2 cellular contexts compared by ENCODE assay signal in genomic region chr16:22027633-22028032, GRCh38.
TF ChIP-seq lines count a peak whose summit lies in the region.

No MANE protein-coding gene starts in this region.

TF ChIP-seq in IMR-90, 13 proteins besides CTCF, POLR2A, EP300 and RAD21:
- TF ChIP-seq MXI1 (IDR thresholded peaks at IDR 0.05; ENCODE audit: borderline replicate concordance, low read depth, low read length) = no peak
- TF ChIP-seq, protein P1, sequence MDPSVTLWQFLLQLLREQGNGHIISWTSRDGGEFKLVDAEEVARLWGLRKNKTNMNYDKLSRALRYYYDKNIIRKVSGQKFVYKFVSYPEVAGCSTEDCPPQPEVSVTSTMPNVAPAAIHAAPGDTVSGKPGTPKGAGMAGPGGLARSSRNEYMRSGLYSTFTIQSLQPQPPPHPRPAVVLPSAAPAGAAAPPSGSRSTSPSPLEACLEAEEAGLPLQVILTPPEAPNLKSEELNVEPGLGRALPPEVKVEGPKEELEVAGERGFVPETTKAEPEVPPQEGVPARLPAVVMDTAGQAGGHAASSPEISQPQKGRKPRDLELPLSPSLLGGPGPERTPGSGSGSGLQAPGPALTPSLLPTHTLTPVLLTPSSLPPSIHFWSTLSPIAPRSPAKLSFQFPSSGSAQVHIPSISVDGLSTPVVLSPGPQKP (IDR thresholded peaks at IDR 0.05; ENCODE audit: borderline replicate concordance, low read depth, low read length) = no peak
TF ChIP-seq in IMR-90: peak in this region for 0.

TF ChIP-seq in GM12878, 131 proteins besides CTCF, POLR2A, EP300 and RAD21:
- TF ChIP-seq SREBF2 (IDR thresholded peaks at IDR 0.05; ENCODE audit: low read length) (no peak), IKZF1 (conservative IDR thresholded peaks at IDR 0.05) (peak; percentile 39; the same call in 1 of the 2 replicates), MEF2B (IDR thresholded peaks at IDR 0.05; ENCODE audit: partially characterized antibody, poor library complexity, severe bottlenecking) (peak; percentile 43), MEF2A (IDR thresholded peaks at IDR 0.05; ENCODE audit: insufficient read depth, low read depth, low read length) (0 out of 2 replicates have a peak, but pooled peaks have one; percentile 34), CBX5 (IDR thresholded peaks at IDR 0.05; ENCODE audit: low read depth) (no peak), RUNX3 (IDR thresholded peaks at IDR 0.05; ENCODE audit: low read length) (peak; percentile 43), ETV6 (conservative IDR thresholded peaks at IDR 0.05 in 1 of 2, IDR thresholded peaks at IDR 0.05 in 1 of 2; ENCODE audit: borderline replicate concordance in 1 of 2, low read depth in 1 of 2) (peak in 1 of 2 experiments; percentile 24; a peak in 1 of 4 replicates), IKZF2 (IDR thresholded peaks at IDR 0.05) (peak; percentile 24 to 50; a peak in 2 of 4 replicates), PAX5 (IDR thresholded peaks at IDR 0.05; ENCODE audit: borderline replicate concordance, low read depth, low read length) (no peak), NFIC (IDR thresholded peaks at IDR 0.05; ENCODE audit: low read depth, low read length) (peak; percentile 35; the same call in 1 of the 2 replicates), SPI1 (IDR thresholded peaks at IDR 0.05; ENCODE audit: borderline replicate concordance, insufficient read depth, low read depth, low read length) (peak; percentile 37; the same call in 1 of the 2 replicates), CHD4 (IDR thresholded peaks at IDR 0.05) (no peak), TARDBP (IDR thresholded peaks at IDR 0.05; ENCODE audit: borderline replicate concordance) (no peak), EED (IDR thresholded peaks at IDR 0.05; ENCODE audit: low read depth) (peak; percentile 51; the same call in 1 of the 2 replicates), PKNOX1 (IDR thresholded peaks at IDR 0.05) (no peak)
- TF ChIP-seq, protein P2, sequence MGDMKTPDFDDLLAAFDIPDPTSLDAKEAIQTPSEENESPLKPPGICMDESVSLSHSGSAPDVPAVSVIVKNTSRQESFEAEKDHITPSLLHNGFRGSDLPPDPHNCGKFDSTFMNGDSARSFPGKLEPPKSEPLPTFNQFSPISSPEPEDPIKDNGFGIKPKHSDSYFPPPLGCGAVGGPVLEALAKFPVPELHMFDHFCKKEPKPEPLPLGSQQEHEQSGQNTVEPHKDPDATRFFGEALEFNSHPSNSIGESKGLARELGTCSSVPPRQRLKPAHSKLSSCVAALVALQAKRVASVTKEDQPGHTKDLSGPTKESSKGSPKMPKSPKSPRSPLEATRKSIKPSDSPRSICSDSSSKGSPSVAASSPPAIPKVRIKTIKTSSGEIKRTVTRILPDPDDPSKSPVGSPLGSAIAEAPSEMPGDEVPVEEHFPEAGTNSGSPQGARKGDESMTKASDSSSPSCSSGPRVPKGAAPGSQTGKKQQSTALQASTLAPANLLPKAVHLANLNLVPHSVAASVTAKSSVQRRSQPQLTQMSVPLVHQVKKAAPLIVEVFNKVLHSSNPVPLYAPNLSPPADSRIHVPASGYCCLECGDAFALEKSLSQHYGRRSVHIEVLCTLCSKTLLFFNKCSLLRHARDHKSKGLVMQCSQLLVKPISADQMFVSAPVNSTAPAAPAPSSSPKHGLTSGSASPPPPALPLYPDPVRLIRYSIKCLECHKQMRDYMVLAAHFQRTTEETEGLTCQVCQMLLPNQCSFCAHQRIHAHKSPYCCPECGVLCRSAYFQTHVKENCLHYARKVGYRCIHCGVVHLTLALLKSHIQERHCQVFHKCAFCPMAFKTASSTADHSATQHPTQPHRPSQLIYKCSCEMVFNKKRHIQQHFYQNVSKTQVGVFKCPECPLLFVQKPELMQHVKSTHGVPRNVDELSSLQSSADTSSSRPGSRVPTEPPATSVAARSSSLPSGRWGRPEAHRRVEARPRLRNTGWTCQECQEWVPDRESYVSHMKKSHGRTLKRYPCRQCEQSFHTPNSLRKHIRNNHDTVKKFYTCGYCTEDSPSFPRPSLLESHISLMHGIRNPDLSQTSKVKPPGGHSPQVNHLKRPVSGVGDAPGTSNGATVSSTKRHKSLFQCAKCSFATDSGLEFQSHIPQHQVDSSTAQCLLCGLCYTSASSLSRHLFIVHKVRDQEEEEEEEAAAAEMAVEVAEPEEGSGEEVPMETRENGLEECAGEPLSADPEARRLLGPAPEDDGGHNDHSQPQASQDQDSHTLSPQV (IDR thresholded peaks at IDR 0.05) = no peak
TF ChIP-seq in GM12878: peak in this region for 9.
